ENCODE assay signal across 1 cellular context in genomic region chr14:100382106-100382455, GRCh38.
TF ChIP-seq lines count a peak whose summit lies in the region.

No MANE protein-coding gene starts in this region.

TF ChIP-seq in H1, 55 proteins besides CTCF, POLR2A, EP300 and RAD21:
- TF ChIP-seq CHD1 (IDR thresholded peaks at IDR 0.05; ENCODE audit: low read depth, low read length) (no peak), POU5F1 (IDR thresholded peaks at IDR 0.05; ENCODE audit: low read depth, low read length) (no peak), CHD7 (IDR thresholded peaks at IDR 0.05; ENCODE audit: insufficient replicate concordance, low read length) (no peak), TAF1 (IDR thresholded peaks at IDR 0.05; ENCODE audit: low read depth, low read length) (no peak), ATF2 (IDR thresholded peaks at IDR 0.05; ENCODE audit: low read length) (no peak), SP2 (IDR thresholded peaks at IDR 0.05; ENCODE audit: low read length) (no peak), BCL11A (IDR thresholded peaks at IDR 0.05; ENCODE audit: low read depth in 2 of 2, low read length in 2 of 2) (no peak), GTF2F1 (IDR thresholded peaks at IDR 0.05; ENCODE audit: borderline replicate concordance, low read depth, low read length) (no peak), ASH2L (IDR thresholded peaks at IDR 0.05; ENCODE audit: low read length) (no peak), NANOG (IDR thresholded peaks at IDR 0.05; ENCODE audit: insufficient read depth, low read depth, low read length, poor library complexity, severe bottlenecking) (no peak), MAX (IDR thresholded peaks at IDR 0.05) (no peak), TCF12 (IDR thresholded peaks at IDR 0.05; ENCODE audit: low read depth, low read length) (no peak), SAP30 (IDR thresholded peaks at IDR 0.05; ENCODE audit: insufficient read depth, insufficient replicate concordance, low read length) (no peak), POLR2AphosphoS5 (IDR thresholded peaks at IDR 0.05; ENCODE audit: low read depth, low read length) (no peak), GABPA (IDR thresholded peaks at IDR 0.05; ENCODE audit: borderline replicate concordance, insufficient read depth, low read length) (no peak)
